ENCODE assay signal across 10 cellular contexts in genomic region chr2:65032016-65032975, GRCh38. TPM values are rescaled to one million over a fixed set of nuclear protein-coding genes. Genes with fewer than 3 reads are reported as not detected.
A peak's percentile ranks its signal among the peaks of the same experiment; 100 is the strongest.
DNase-seq lines count a peak whose midpoint lies in the region; ATAC-seq and TF ChIP-seq lines count a peak whose summit lies in the region.
"Had no signal": no experiment of that assay in that cellular context is flagged by ENCODE, and none has a peak within 500 bp of the region (broad histone marks: within the 10 kb centered on the region; RNA-seq: fewer than 3 reads in every experiment).

No MANE protein-coding gene starts in this region.

- no peak for DNase-seq in GM06990 (ENCODE audit: extremely low read depth, insufficient read length)
- no peak for DNase-seq in activated T-helper 2 cell treated with anti-CD3 and anti-CD28 coated beads, Interferon-gamma antibody, Interleukin-2, Interleukin-4, amounts not matched to agents 10 μg/mL and 5 μg/mL and 100 μg/mL, durations not matched to agents 14 hours and 24 hours and 36 hours (ENCODE audit: low spot score)
- no peak for DNase-seq in naive thymus-derived CD8-positive, alpha-beta T cell
- DNase-seq in brain microvascular endothelial cell, result no peak
- DNase-seq in midbrain (lab: John Stamatoyannopoulos, UW), result no peak
- DNase-seq in GM19238 (ENCODE audit: insufficient read length, low spot score), result no peak
- DNase-seq: NCI-H524 treated with DMSO at 0.1 percent for 48 hours, tibial artery had no signal

- H3K27me3 Mint-ChIP-seq in activated T-helper 2 cell treated with anti-CD3 and anti-CD28 coated beads, Interferon-gamma antibody, Interleukin-2, Interleukin-4, amounts not matched to agents 10 μg/mL and 5 μg/mL and 100 μg/mL, durations not matched to agents 14 hours and 24 hours and 36 hours (ENCODE audit: low read depth), result no peaks in the 10 kb centered on the region
- H3K27me3 Mint-ChIP-seq in naive thymus-derived CD8-positive, alpha-beta T cell, result no peaks in the 10 kb centered on the region

- H3K27me3 ChIP-seq in GM06990 (replicated peaks; ENCODE audit: control insufficient read depth, insufficient read depth, low read length) (no peaks in the 10 kb centered on the region), brain microvascular endothelial cell (replicated peaks) (no peaks in the 10 kb centered on the region)
- H3K27me3 ChIP-seq: tibial artery had no signal

- no peak overlapping the region for H3K27ac ChIP-seq in brain microvascular endothelial cell
- H3K27ac ChIP-seq: tibial artery had no signal

- H3K27ac Mint-ChIP-seq in activated T-helper 2 cell treated with anti-CD3 and anti-CD28 coated beads, Interferon-gamma antibody, Interleukin-2, Interleukin-4, amounts not matched to agents 10 μg/mL and 5 μg/mL and 100 μg/mL, durations not matched to agents 14 hours and 24 hours and 36 hours, result peak overlapping the region; percentile 10
- H3K27ac Mint-ChIP-seq in naive thymus-derived CD8-positive, alpha-beta T cell, result peak overlapping the region; percentile 26 to 93 (median 78)

- peaks cover 22% of the 10 kb centered on the region for H3K4me1 Mint-ChIP-seq in activated T-helper 2 cell treated with anti-CD3 and anti-CD28 coated beads, Interferon-gamma antibody, Interleukin-2, Interleukin-4, amounts not matched to agents 10 μg/mL and 5 μg/mL and 100 μg/mL, durations not matched to agents 14 hours and 24 hours and 36 hours (ENCODE audit: low read depth)
- peaks cover 22 to 49% (median 26%) of the 10 kb centered on the region in 4 donors for H3K4me1 Mint-ChIP-seq in naive thymus-derived CD8-positive, alpha-beta T cell

- no peaks in the 10 kb centered on the region for H3K9me3 Mint-ChIP-seq in activated T-helper 2 cell treated with anti-CD3 and anti-CD28 coated beads, Interferon-gamma antibody, Interleukin-2, Interleukin-4, amounts not matched to agents 10 μg/mL and 5 μg/mL and 100 μg/mL, durations not matched to agents 14 hours and 24 hours and 36 hours
- no peaks in the 10 kb centered on the region for H3K9me3 Mint-ChIP-seq in naive thymus-derived CD8-positive, alpha-beta T cell

- ATAC-seq in HG02588 (IDR thresholded peaks at IDR 0.05; ENCODE audit: unreplicated experiment) (peak; percentile 19), GM18867 (IDR thresholded peaks at IDR 0.05; ENCODE audit: unreplicated experiment) (no peak)
- peak; percentile 10 to 19 for ATAC-seq in naive thymus-derived CD8-positive, alpha-beta T cell

- H3K4me3 Mint-ChIP-seq in activated T-helper 2 cell treated with anti-CD3 and anti-CD28 coated beads, Interferon-gamma antibody, Interleukin-2, Interleukin-4, amounts not matched to agents 10 μg/mL and 5 μg/mL and 100 μg/mL, durations not matched to agents 14 hours and 24 hours and 36 hours (ENCODE audit: low read depth), result peak overlapping the region; percentile 44
- peak overlapping the region; percentile 43 to 78 (median 71) for H3K4me3 Mint-ChIP-seq in naive thymus-derived CD8-positive, alpha-beta T cell

- POLR2A ChIA-PET in naive thymus-derived CD8-positive, alpha-beta T cell (lab: Charles Lee), result interaction anchor here (1.3 kb wide), 1 partner anchor 23 kb away, joined by 6 read pairs; the partner anchor contains the start of gene CEP68

- intact Hi-C loops in activated T-helper 2 cell treated with anti-CD3 and anti-CD28 coated beads, Interferon-gamma antibody, Interleukin-2, Interleukin-4, amounts not matched to agents 10 μg/mL and 5 μg/mL and 100 μg/mL, durations not matched to agents 14 hours and 24 hours and 36 hours (cut with micrococcal nuclease), result loop anchor here (2.0 kb wide), 1 partner anchor 115 kb away; no protein-coding TSS in a partner anchor

- H3K36me3 Mint-ChIP-seq in activated T-helper 2 cell treated with anti-CD3 and anti-CD28 coated beads, Interferon-gamma antibody, Interleukin-2, Interleukin-4, amounts not matched to agents 10 μg/mL and 5 μg/mL and 100 μg/mL, durations not matched to agents 14 hours and 24 hours and 36 hours (ENCODE audit: low read depth), result no peaks in the 10 kb centered on the region
- H3K36me3 Mint-ChIP-seq in naive thymus-derived CD8-positive, alpha-beta T cell, result peaks cover 0 to 21% (median 0%) of the 10 kb centered on the region in 3 donors

- H3K4me3 ChIP-seq in GM06990 (replicated peaks; ENCODE audit: low read depth, low read length), result peak overlapping the region; percentile 16; the same call in 1 of the 2 replicates
- H3K4me3 ChIP-seq in brain microvascular endothelial cell (ENCODE audit: low read depth, low read length), result no peak overlapping the region
- H3K4me3 ChIP-seq: tibial artery had no signal

- H3K36me3 ChIP-seq in GM06990 (ENCODE audit: control insufficient read depth, insufficient read depth, low read length) (no peaks in the 10 kb centered on the region), brain microvascular endothelial cell (replicated peaks) (no peaks in the 10 kb centered on the region)
- H3K36me3 ChIP-seq: tibial artery had no signal

- no peak for TF ChIP-seq CTCF in GM06990 (IDR thresholded peaks at IDR 0.05; ENCODE audit: insufficient read depth, low read length, poor library complexity, severe bottlenecking)
- TF ChIP-seq CTCF in brain microvascular endothelial cell (IDR thresholded peaks at IDR 0.05; ENCODE audit: low read depth, low read length, missing control alignments), result no peak

- in situ Hi-C loops in brain microvascular endothelial cell (cut with HindIII; ENCODE audit: low pct_ligation_motif_present, low sequenced_read_pairs), result no loop called here

RNA-seq across cellular contexts. Expression of gene CEP68, which starts 23.9 kb away (rescaled TPM):
- 5.9 and 6.1 TPM in 2 replicates for total RNA-seq in activated T-helper 2 cell treated with anti-CD3 and anti-CD28 coated beads, Interferon-gamma antibody, Interleukin-2, Interleukin-4, amounts not matched to agents 10 μg/mL and 5 μg/mL and 100 μg/mL, durations not matched to agents 14 hours and 24 hours and 36 hours
- total RNA-seq in naive thymus-derived CD8-positive, alpha-beta T cell, result 10 to 100 TPM; 53.3 to 61.7 TPM
- 10 to 100 TPM; 26.6 to 39.1 (median 34.7) TPM for polyA plus RNA-seq in naive thymus-derived CD8-positive, alpha-beta T cell

RNA-seq across cellular contexts. Expression of gene SLC1A4, which starts 43.1 kb away (rescaled TPM):
- total RNA-seq in activated T-helper 2 cell treated with anti-CD3 and anti-CD28 coated beads, Interferon-gamma antibody, Interleukin-2, Interleukin-4, amounts not matched to agents 10 μg/mL and 5 μg/mL and 100 μg/mL, durations not matched to agents 14 hours and 24 hours and 36 hours, result 21.0 and 22.5 TPM in 2 replicates
- 1 to 10 TPM; 1.6 to 1.9 TPM for total RNA-seq in naive thymus-derived CD8-positive, alpha-beta T cell
- 1 to 10 TPM in 1 of 3 donors, under 1 TPM in 2; 0.09 to 1.2 (median 0.18) TPM for polyA plus RNA-seq in naive thymus-derived CD8-positive, alpha-beta T cell
